25 cellular contexts compared by ENCODE assay signal in the genomic region with DNA sequence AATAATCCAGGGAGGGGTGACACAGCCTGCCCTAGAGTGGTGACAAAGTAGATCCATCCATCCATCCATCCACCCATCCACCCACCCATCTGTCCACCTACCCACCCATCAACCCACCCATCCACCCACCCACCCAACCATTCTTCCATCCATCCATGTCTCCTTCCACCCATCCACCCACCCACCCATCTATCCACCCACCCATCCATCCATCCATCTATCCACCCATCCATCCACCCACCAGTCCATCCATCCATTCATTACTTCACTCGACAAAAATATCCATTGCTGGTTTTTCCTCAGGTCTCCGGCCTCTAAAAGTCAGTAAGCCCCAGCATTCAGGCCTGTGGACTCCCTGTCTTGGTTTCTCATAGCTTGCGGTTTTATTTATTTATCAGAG. TPM values are rescaled to one million over a fixed set of nuclear protein-coding genes. Genes with fewer than 3 reads are reported as not detected.
"Had no signal": no experiment of that assay in that cellular context is flagged by ENCODE, and none has a peak within 500 bp of the region (broad histone marks: within the 10 kb centered on the region; RNA-seq: fewer than 3 reads in every experiment).

No MANE protein-coding gene starts in this region.

- H3K36me3 Mint-ChIP-seq: naive thymus-derived CD4-positive, alpha-beta T cell; natural killer cell treated with Interleukin-12 subunit alpha and Interleukin-12 subunit beta and Interleukin-15 and Interleukin-18, amount 100 ng/mL, for 72 hours; stimulated activated naive B cell treated with anti-CD40 and anti-IgM and Interleukin-4, amounts not matched to agents 10 μg/mL and 1 μg/mL and 100 μg/mL, for 72 hours had no signal

- H3K4me3 ChIP-seq: left lung, lower lobe of right lung, mucosa of descending colon, ovary, right atrium auricular region, right lobe of liver, smooth muscle cell, stomach, testis, thyroid gland, upper lobe of right lung had no signal

- H3K4me1 ChIP-seq: left lung, lower lobe of right lung, right atrium auricular region, right lobe of liver, testis, thyroid gland, upper lobe of right lung had no signal

- ATAC-seq: left colon; left lung; lower lobe of right lung; mucosa of descending colon; naive thymus-derived CD4-positive, alpha-beta T cell; natural killer cell treated with Interleukin-12 subunit alpha and Interleukin-12 subunit beta and Interleukin-15 and Interleukin-18, amount 100 ng/mL, for 72 hours; right lobe of liver; stimulated activated naive B cell treated with anti-CD40 and anti-IgM and Interleukin-4, amounts not matched to agents 10 μg/mL and 1 μg/mL and 100 μg/mL, for 72 hours; stimulated activated naive CD8-positive, alpha-beta T cell treated with anti-CD3 and anti-CD28 coated beads, Interleukin-15, Interleukin-2, amounts not matched to agents 100 U/mL and 50 U/mL, for 24 hours; upper lobe of right lung had no signal

- H3K4me3 Mint-ChIP-seq: naive thymus-derived CD4-positive, alpha-beta T cell; natural killer cell treated with Interleukin-12 subunit alpha and Interleukin-12 subunit beta and Interleukin-15 and Interleukin-18, amount 100 ng/mL, for 72 hours; stimulated activated naive B cell treated with anti-CD40 and anti-IgM and Interleukin-4, amounts not matched to agents 10 μg/mL and 1 μg/mL and 100 μg/mL, for 72 hours had no signal

- H3K36me3 ChIP-seq: left lung, ovary, right lobe of liver, thyroid gland, upper lobe of right lung had no signal

- H3K4me1 Mint-ChIP-seq: naive thymus-derived CD4-positive, alpha-beta T cell had no signal

- DNase-seq: hippocampal formation; left colon; midbrain; naive thymus-derived CD4-positive, alpha-beta T cell; ovary; stimulated activated CD4-positive, alpha-beta T cell treated with anti-CD3 and anti-CD28 coated beads, Interleukin-12 subunit alpha, Interleukin-12 subunit beta, amount 100 ng/mL, for 4 hours; stimulated activated CD4-positive, alpha-beta T cell treated with anti-CD3 and anti-CD28 coated beads, Interleukin-15, amount 100 ng/mL, for 24 hours; stimulated activated CD4-positive, alpha-beta T cell treated with anti-CD3 and anti-CD28 coated beads, Interleukin-2, amount 100 ng/mL, for 24 hours; stimulated activated CD4-positive, alpha-beta T cell treated with anti-CD3 and anti-CD28 coated beads, Interleukin-4, amount 100 ng/mL, for 1 hour; stimulated activated naive B cell treated with anti-CD40 and anti-IgM and Interleukin-4, amounts not matched to agents 10 μg/mL and 1 μg/mL and 100 μg/mL, for 72 hours; stimulated activated naive CD8-positive, alpha-beta T cell treated with anti-CD3 and anti-CD28 coated beads, Interleukin-15, Interleukin-2, amounts not matched to agents 100 U/mL and 50 U/mL, for 24 hours; stomach; testis; thyroid gland had no signal

- H3K9me3 Mint-ChIP-seq: naive thymus-derived CD4-positive, alpha-beta T cell; natural killer cell treated with Interleukin-12 subunit alpha and Interleukin-12 subunit beta and Interleukin-15 and Interleukin-18, amount 100 ng/mL, for 72 hours; stimulated activated naive B cell treated with anti-CD40 and anti-IgM and Interleukin-4, amounts not matched to agents 10 μg/mL and 1 μg/mL and 100 μg/mL, for 72 hours had no signal

- H3K27me3 ChIP-seq: left lung, ovary, right atrium auricular region, right lobe of liver, stomach, testis, thyroid gland, upper lobe of right lung had no signal

- H3K4me2 ChIP-seq: smooth muscle cell had no signal

- H3K9me3 ChIP-seq: left lung, lower lobe of right lung, mucosa of descending colon, ovary, right atrium auricular region, right lobe of liver, stomach, testis, thyroid gland, upper lobe of right lung had no signal

- H3K27me3 Mint-ChIP-seq: naive thymus-derived CD4-positive, alpha-beta T cell; natural killer cell treated with Interleukin-12 subunit alpha and Interleukin-12 subunit beta and Interleukin-15 and Interleukin-18, amount 100 ng/mL, for 72 hours; progenitor cell of endocrine pancreas; stimulated activated naive B cell treated with anti-CD40 and anti-IgM and Interleukin-4, amounts not matched to agents 10 μg/mL and 1 μg/mL and 100 μg/mL, for 72 hours had no signal

- H3K27ac ChIP-seq: left lung, lower lobe of right lung, ovary, right atrium auricular region, right lobe of liver, stomach, testis, thyroid gland, upper lobe of right lung had no signal

- H3K27ac Mint-ChIP-seq: naive thymus-derived CD4-positive, alpha-beta T cell; progenitor cell of endocrine pancreas; stimulated activated naive B cell treated with anti-CD40 and anti-IgM and Interleukin-4, amounts not matched to agents 10 μg/mL and 1 μg/mL and 100 μg/mL, for 72 hours had no signal

RNA-seq across cellular contexts. Expression of a gene that starts 43.1 kb away (rescaled TPM):
- polyA plus RNA-seq: keratinocyte; naive thymus-derived CD4-positive, alpha-beta T cell; neural cell; smooth muscle cell had no signal
